8 cellular contexts compared by ENCODE assay signal in genomic region chr12:47818382-47818700, GRCh38. TPM values are rescaled to one million over a fixed set of nuclear protein-coding genes. Genes with fewer than 3 reads are reported as not detected.
A peak's percentile ranks its signal among the peaks of the same experiment; 100 is the strongest.
DNase-seq lines count a peak whose midpoint lies in the region; ATAC-seq and FAIRE-seq lines count a peak whose summit lies in the region.

No MANE protein-coding gene starts in this region.

- no peaks in the 10 kb centered on the region for H3K36me3 ChIP-seq in HAP-1 (replicated peaks)
- H3K36me3 ChIP-seq in small intestine (ENCODE audit: control insufficient read depth in 2 of 2, insufficient read depth in 2 of 2, low read length in 2 of 2) = no peaks in the 10 kb centered on the region

- no peaks in the 10 kb centered on the region for H3K27me3 Mint-ChIP-seq in activated CD4-positive, alpha-beta memory T cell treated with anti-CD3 and anti-CD28 coated beads for 36 hours

- no peak for ATAC-seq in right cardiac atrium
- no peak for ATAC-seq in HG03135 (IDR thresholded peaks at IDR 0.05; ENCODE audit: unreplicated experiment)
- ATAC-seq in HG03571 (IDR thresholded peaks at IDR 0.05; ENCODE audit: unreplicated experiment) = no peak

- DNase-seq in HAP-1 (ENCODE audit: low spot score in 2 of 2) (no peak), right cardiac atrium (no peak), small intestine (no peak), NCI-H2227 (lab: John Stamatoyannopoulos, UW; ENCODE audit: unreplicated experiment) (no peak), NCI-H187 treated with DMSO at 0.1 percent for 48 hours (lab: John Stamatoyannopoulos, UW) (no peak)
- peak; percentile 72 for DNase-seq in activated CD4-positive, alpha-beta memory T cell treated with anti-CD3 and anti-CD28 coated beads for 36 hours

- H3K27me3 ChIP-seq in HAP-1 (ENCODE audit: low read depth) = no peaks in the 10 kb centered on the region
- no peaks in the 10 kb centered on the region for H3K27me3 ChIP-seq in right cardiac atrium (ENCODE audit: control insufficient read depth, insufficient read depth)
- no peaks in the 10 kb centered on the region for H3K27me3 ChIP-seq in small intestine (ENCODE audit: control insufficient read depth in 2 of 2, insufficient read depth in 2 of 2, low read length in 2 of 2)

- no peak for FAIRE-seq in small intestine (lab: Jason Lieb, UNC)

- peaks cover 68% of the 10 kb centered on the region for H3K4me1 Mint-ChIP-seq in activated CD4-positive, alpha-beta memory T cell treated with anti-CD3 and anti-CD28 coated beads for 36 hours (ENCODE audit: low read depth)

- H3K9me3 ChIP-seq in HAP-1 (no peaks in the 10 kb centered on the region), right cardiac atrium (ENCODE audit: control insufficient read depth, low read length) (no peaks in the 10 kb centered on the region), small intestine (ENCODE audit: control insufficient read depth, low read depth) (no peaks in the 10 kb centered on the region)

- H3K36me3 Mint-ChIP-seq in activated CD4-positive, alpha-beta memory T cell treated with anti-CD3 and anti-CD28 coated beads for 36 hours = peaks cover 53% of the 10 kb centered on the region

- H3K27ac ChIP-seq in right cardiac atrium (ENCODE audit: low read length) (peak overlapping the region; percentile 87), small intestine (ENCODE audit: low read depth in 1 of 2, low read length in 1 of 2) (peak overlapping the region; percentile 75 to 93)

- POLR2A ChIA-PET in activated CD4-positive, alpha-beta memory T cell treated with anti-CD3 and anti-CD28 coated beads for 36 hours (lab: Charles Lee) = interaction anchor here (0.6 to 16.2 kb wide), 9 partner anchors 9 to 66 kb away, joined by 3 to 540 read pairs (median 4); no protein-coding TSS in a partner anchor

- peak overlapping the region; percentile 92 for H3K4me3 Mint-ChIP-seq in activated CD4-positive, alpha-beta memory T cell treated with anti-CD3 and anti-CD28 coated beads for 36 hours

- intact Hi-C loops in activated CD4-positive, alpha-beta memory T cell treated with anti-CD3 and anti-CD28 coated beads for 36 hours (cut with micrococcal nuclease) = loop anchor here (1.0 to 10.0 kb wide), 4 partner anchors 8 to 1604 kb away; no protein-coding TSS in a partner anchor
- intact Hi-C loops in right cardiac atrium (cut with DNase I) = no loop called here

- H3K4me3 ChIP-seq in HAP-1 (peak overlapping the region; percentile 52), right cardiac atrium (ENCODE audit: low read length) (peak overlapping the region; percentile 94), small intestine (ENCODE audit: low read depth in 1 of 2, low read length in 2 of 2) (peak overlapping the region; percentile 43 to 71)

- H3K27ac Mint-ChIP-seq in activated CD4-positive, alpha-beta memory T cell treated with anti-CD3 and anti-CD28 coated beads for 36 hours = peak overlapping the region; percentile 99

- in situ Hi-C loops in HAP-1 (cut with MboI; ENCODE audit: low sequenced_read_pairs) = no loop called here

- peaks cover 12% of the 10 kb centered on the region for H3K4me1 ChIP-seq in HAP-1
- peaks cover 47% of the 10 kb centered on the region for H3K4me1 ChIP-seq in right cardiac atrium (ENCODE audit: control insufficient read depth, insufficient read depth, low read length)
- H3K4me1 ChIP-seq in small intestine (ENCODE audit: control insufficient read depth in 2 of 2, insufficient read depth in 1 of 2, low read depth in 1 of 2, low read length in 1 of 2) = peaks cover 0 to 40% of the 10 kb centered on the region in 2 donors

- 27% methylated on average over 6 of the region's 6 CpGs for WGBS in right cardiac atrium
- WGBS in small intestine, 3 donors = 46 to 77% (median 72%) methylated on average over 6 of the region's 6 CpGs

- CTCF ChIA-PET in activated CD4-positive, alpha-beta memory T cell treated with anti-CD3 and anti-CD28 coated beads for 36 hours (lab: Charles Lee) = interaction anchor here (0.6 to 28.1 kb wide), 14 partner anchors 10 to 799 kb away, joined by 3 to 795 read pairs (median 4); partner anchors contain the start of genes RAPGEF3 and SLC48A1

- peaks cover 3% of the 10 kb centered on the region for H3K9me3 Mint-ChIP-seq in activated CD4-positive, alpha-beta memory T cell treated with anti-CD3 and anti-CD28 coated beads for 36 hours

RNA-seq across cellular contexts. Expression of gene HDAC7, which starts 1.4 kb away (rescaled TPM):
- total RNA-seq in activated CD4-positive, alpha-beta memory T cell treated with anti-CD3 and anti-CD28 coated beads for 36 hours = 100 to 1,000 TPM; 257 to 280 TPM
- total RNA-seq in right cardiac atrium = 10 to 100 TPM; 46.5 to 60.1 (median 51.1) TPM
- polyA plus RNA-seq in right cardiac atrium (38.0 TPM), small intestine (10 to 100 TPM in 1 of 3 donors, 1 to 10 TPM in 2; 2.2 to 30.3 (median 6.2) TPM)

RNA-seq across cellular contexts. Expression of gene SLC48A1, which starts 45.3 kb away (rescaled TPM):
- total RNA-seq in activated CD4-positive, alpha-beta memory T cell treated with anti-CD3 and anti-CD28 coated beads for 36 hours = 10 to 100 TPM; 13.7 to 16.2 TPM
- total RNA-seq in right cardiac atrium = 10 to 100 TPM; 26.5 to 30.1 (median 27.6) TPM
- polyA plus RNA-seq in right cardiac atrium (22.0 TPM), small intestine (10 to 100 TPM in 1 of 3 donors, 1 to 10 TPM in 2; 5.1 to 12.1 (median 5.4) TPM)

RNA-seq across cellular contexts. Expression of gene RAPGEF3, which starts 59.7 kb away (rescaled TPM):
- total RNA-seq in activated CD4-positive, alpha-beta memory T cell treated with anti-CD3 and anti-CD28 coated beads for 36 hours = 1 to 10 TPM; 2.1 to 2.5 TPM
- total RNA-seq in right cardiac atrium = 10 to 100 TPM; 14.1 to 28.7 (median 23.3) TPM
- polyA plus RNA-seq in right cardiac atrium = 44.9 TPM
- 10 to 100 TPM in 1 of 3 donors, 1 to 10 TPM in 2; 2.5 to 19.8 (median 2.7) TPM for polyA plus RNA-seq in small intestine

Comparison
In these comparisons a context has a peak if more than half of its experiments do, and no peak if none do; other contexts are left out.
1. RNA of gene HDAC7, which starts 1.4 kb away (total RNA-seq): 257 to 280 TPM in activated CD4-positive, alpha-beta memory T cell treated with anti-CD3 and anti-CD28 coated beads for 36 hours; 46.5 to 60.1 TPM in right cardiac atrium; every median in the first group is over 4 times any median in the second.
2. RNA of gene RAPGEF3, which starts 59.7 kb away (total RNA-seq): 14.1 to 28.7 TPM in right cardiac atrium; 2.1 to 2.5 TPM in activated CD4-positive, alpha-beta memory T cell treated with anti-CD3 and anti-CD28 coated beads for 36 hours; every median in the first group is over 4 times any median in the second.
3. Peak in every context shown above with its lines, with median percentiles within 50 percentile points of each other: H3K4me3 ChIP-seq.